10 cellular contexts compared by ENCODE assay signal in genomic region chr15:64009241-64009640, GRCh38. TPM values are rescaled to one million over a fixed set of nuclear protein-coding genes. Genes with fewer than 3 reads are reported as not detected.
DNase-seq lines count a peak whose midpoint lies in the region; ATAC-seq, FAIRE-seq and TF ChIP-seq lines count a peak whose summit lies in the region.
"Had no signal": no experiment of that assay in that cellular context is flagged by ENCODE, and none has a peak within 500 bp of the region (broad histone marks: within the 10 kb centered on the region; RNA-seq: fewer than 3 reads in every experiment).

No MANE protein-coding gene starts in this region.

- H4K20me1 ChIP-seq in keratinocyte (ENCODE audit: control insufficient read depth, extremely low read depth, insufficient read depth, low read length), result no peaks in the 10 kb centered on the region

- FAIRE-seq in keratinocyte (lab: Jason Lieb, UNC), result no peak

- in situ Hi-C loops in transverse colon (cut with MboI; ENCODE audit: low pct_ligation_motif_present in 1 of 4, low pct_unique_long_range_greater_than_20kb in 1 of 4, low sequenced_read_pairs in 3 of 4), result no loop called here

- intact Hi-C loops in MCF 10A (cut with micrococcal nuclease), result no loop called here
- intact Hi-C loops in breast epithelium (cut with DNase I; ENCODE audit: low total_unique reads), result no loop called here
- intact Hi-C loops in transverse colon (cut with DNase I; ENCODE audit: low total_unique reads), result no loop called here

- peak overlapping the region; percentile 71 for H3K4me2 ChIP-seq in keratinocyte (ENCODE audit: control insufficient read depth, extremely low read depth, insufficient read depth, low read depth, low read length)

- H3K27ac Mint-ChIP-seq in MCF 10A (ENCODE audit: low read depth, unreplicated experiment), result peak overlapping the region; percentile 84
- peak overlapping the region; percentile 35 for H3K27ac Mint-ChIP-seq in activated naive CD8-positive, alpha-beta T cell treated with anti-CD3 and anti-CD28 coated beads for 36 hours
- H3K27ac Mint-ChIP-seq: nephron had no signal

- TF ChIP-seq EP300 in transverse colon (IDR thresholded peaks at IDR 0.05; ENCODE audit: low read depth), result no peak

- no peaks in the 10 kb centered on the region for H3K36me3 ChIP-seq in breast epithelium
- H3K36me3 ChIP-seq in keratinocyte (ENCODE audit: control insufficient read depth in 2 of 2, extremely low read depth in 1 of 2, insufficient read depth in 2 of 2, low read length in 2 of 2), result no peaks in the 10 kb centered on the region
- no peaks in the 10 kb centered on the region for H3K36me3 ChIP-seq in transverse colon

- DNase-seq in MCF 10A (ENCODE audit: unreplicated experiment) (peak; percentile 79), breast epithelium (ENCODE audit: low spot score in 2 of 2) (no peak), keratinocyte (ENCODE audit: low read depth, low spot score) (no peak), transverse colon (peak; percentile 50), cerebellar cortex (ENCODE audit: low spot score) (no peak)
- DNase-seq in activated naive CD8-positive, alpha-beta T cell treated with anti-CD3 and anti-CD28 coated beads for 36 hours, result no peak
- DNase-seq: NCI-H1930 had no signal

- CTCF ChIA-PET in MCF 10A (lab: Yijun Ruan, JAX), result interaction anchor here (1.0 to 3.7 kb wide), 2 partner anchors 37 to 63 kb away, joined by 6 to 41 read pairs; partner anchors contain the start of gene DAPK2

- no peaks in the 10 kb centered on the region for H3K9me3 Mint-ChIP-seq in MCF 10A (ENCODE audit: unreplicated experiment)
- H3K9me3 Mint-ChIP-seq in activated naive CD8-positive, alpha-beta T cell treated with anti-CD3 and anti-CD28 coated beads for 36 hours, result no peaks in the 10 kb centered on the region
- H3K9me3 Mint-ChIP-seq: nephron had no signal

- H3K4me3 Mint-ChIP-seq in MCF 10A (ENCODE audit: unreplicated experiment), result peak overlapping the region; percentile 35
- no peak overlapping the region for H3K4me3 Mint-ChIP-seq in activated naive CD8-positive, alpha-beta T cell treated with anti-CD3 and anti-CD28 coated beads for 36 hours
- H3K4me3 Mint-ChIP-seq: nephron had no signal

- H3K4me1 Mint-ChIP-seq in MCF 10A (ENCODE audit: insufficient read depth, unreplicated experiment), result peaks cover 72% of the 10 kb centered on the region
- peaks cover 28% of the 10 kb centered on the region for H3K4me1 Mint-ChIP-seq in activated naive CD8-positive, alpha-beta T cell treated with anti-CD3 and anti-CD28 coated beads for 36 hours

- no TSS peak for BruUV-seq in MCF 10A (replicated peaks; lab: Mats Ljungman, UMichigan)

- dilution Hi-C loops in keratinocyte (cut with MboI; ENCODE audit: extremely low pct_ligation_motif_present, low sequenced_read_pairs), result no loop called here

- no peaks in the 10 kb centered on the region for H3K27me3 ChIP-seq in breast epithelium
- no peaks in the 10 kb centered on the region for H3K27me3 ChIP-seq in keratinocyte (ENCODE audit: control insufficient read depth, extremely low read depth, insufficient read depth, low read length)
- H3K27me3 ChIP-seq in transverse colon, result no peaks in the 10 kb centered on the region

- peaks cover 3 to 22% of the 10 kb centered on the region in 2 donors for H3K4me1 ChIP-seq in breast epithelium
- H3K4me1 ChIP-seq in keratinocyte (ENCODE audit: control insufficient read depth, extremely low read depth, insufficient read depth, low read length), result peaks cover 71% of the 10 kb centered on the region
- peaks cover 18 to 83% (median 59%) of the 10 kb centered on the region in 4 donors for H3K4me1 ChIP-seq in transverse colon

- TF ChIP-seq CTCF in MCF 10A (IDR thresholded peaks at IDR 0.05; ENCODE audit: unreplicated experiment) (no peak), breast epithelium (IDR thresholded peaks at IDR 0.05) (no peak), keratinocyte (optimal IDR thresholded peaks at IDR 0.05 in 1 of 3, IDR thresholded peaks at IDR 0.05 in 1 of 3, conservative IDR thresholded peaks at IDR 0.05 in 1 of 3; ENCODE audit: extremely low read depth in 1 of 3, insufficient read depth in 2 of 3, low read length in 3 of 3) (no peak), transverse colon (IDR thresholded peaks at IDR 0.05) (no peak)

- peak overlapping the region; percentile 57 for H3K9ac ChIP-seq in keratinocyte (ENCODE audit: control insufficient read depth, extremely low read depth, insufficient read depth, low read length)

- peaks cover 5% of the 10 kb centered on the region for H3K9me1 ChIP-seq in keratinocyte (ENCODE audit: control insufficient read depth, extremely low read depth, insufficient read depth, low read length)

- H3K79me2 ChIP-seq in keratinocyte (ENCODE audit: control insufficient read depth, insufficient read depth, low read length), result no peaks in the 10 kb centered on the region

- H3K4me3 ChIP-seq in breast epithelium (no peak overlapping the region), keratinocyte (ENCODE audit: control insufficient read depth in 2 of 3, extremely low read depth in 1 of 3, insufficient read depth in 2 of 3, low read depth in 1 of 3, low read length in 3 of 3) (peak overlapping the region in 2 of 3 experiments; percentile 20 to 29), transverse colon (no peak overlapping the region)

- POLR2A ChIA-PET in MCF 10A (lab: Yijun Ruan, JAX), result interaction anchor here (0.7 to 3.5 kb wide), 19 partner anchors 9 to 397 kb away, joined by 3 to 28 read pairs (median 4); partner anchors contain the start of genes CIAO2A, DAPK2 and SNX1

- ATAC-seq in HG03196 (IDR thresholded peaks at IDR 0.05; ENCODE audit: unreplicated experiment) (no peak), GM19397 (IDR thresholded peaks at IDR 0.05; ENCODE audit: unreplicated experiment) (no peak)

- no peaks in the 10 kb centered on the region for H3K27me3 Mint-ChIP-seq in MCF 10A (ENCODE audit: insufficient read depth, unreplicated experiment)
- no peaks in the 10 kb centered on the region for H3K27me3 Mint-ChIP-seq in activated naive CD8-positive, alpha-beta T cell treated with anti-CD3 and anti-CD28 coated beads for 36 hours

- no peak for TF ChIP-seq POLR2A in breast epithelium (IDR thresholded peaks at IDR 0.05)
- TF ChIP-seq POLR2A in transverse colon (IDR thresholded peaks at IDR 0.05), result peak; percentile 37

- H2AFZ ChIP-seq in keratinocyte (ENCODE audit: control insufficient read depth, low read length), result no peak overlapping the region

- WGBS in transverse colon (ENCODE audit: low coverage in 1 of 2), 2 donors, result 43 to 48% methylated on average over 1 to 2 of the region's 2 CpGs

- no peaks in the 10 kb centered on the region for H3K9me3 ChIP-seq in breast epithelium
- no peaks in the 10 kb centered on the region for H3K9me3 ChIP-seq in keratinocyte (ENCODE audit: control insufficient read depth, low read depth, low read length)
- no peaks in the 10 kb centered on the region for H3K9me3 ChIP-seq in transverse colon

- peaks cover 5% of the 10 kb centered on the region for H3K36me3 Mint-ChIP-seq in MCF 10A (ENCODE audit: insufficient read depth, unreplicated experiment)
- H3K36me3 Mint-ChIP-seq in activated naive CD8-positive, alpha-beta T cell treated with anti-CD3 and anti-CD28 coated beads for 36 hours, result no peaks in the 10 kb centered on the region

- H3K27ac ChIP-seq in breast epithelium, result peak overlapping the region in 1 of 2 donors; percentile 40
- peak overlapping the region; percentile 79 for H3K27ac ChIP-seq in keratinocyte (ENCODE audit: control insufficient read depth, insufficient read depth, low read length)
- H3K27ac ChIP-seq in transverse colon, result peak overlapping the region; percentile 67 to 79 (median 74)

RNA-seq across cellular contexts. Expression of gene DAPK2, which starts 37.0 kb away (rescaled TPM):
- total RNA-seq in MCF 10A (2022) (4.6 and 6.8 TPM in 2 replicates), breast epithelium (10 to 100 TPM; 23.6 to 37.3 (median 29.6) TPM), transverse colon (100 to 1,000 TPM in 3 of 4 donors, 10 to 100 TPM in 1; 45.1 to 244 (median 107) TPM)
- under 1 TPM; 0.29 to 0.60 TPM for total RNA-seq in activated naive CD8-positive, alpha-beta T cell treated with anti-CD3 and anti-CD28 coated beads for 36 hours
- polyA plus RNA-seq in keratinocyte, result 0.83 to 1.7 TPM (median 1.4 TPM) in 3 replicates
- polyA plus RNA-seq in keratinocyte (2011; ENCODE audit: low read depth), result 5.5 TPM
- 1.2 and 1.6 TPM in 2 replicates for polyA plus RNA-seq in keratinocyte (2011; cell fraction: cytosol; rRNA removed)
- 3.3 and 4.8 TPM in 2 replicates for polyA plus RNA-seq in keratinocyte (2011; cell fraction: nucleus; rRNA removed)
- 0.85 and 6.7 TPM in 2 replicates for polyA plus RNA-seq in keratinocyte (2012; ENCODE audit: low replicate concordance)
- polyA minus RNA-seq in keratinocyte, result 0.56 to 1.6 TPM (median 1.3 TPM) in 3 replicates
- not detected for polyA minus RNA-seq in keratinocyte (2011; cell fraction: cytosol; rRNA and poly(A)+ RNA removed)
- polyA minus RNA-seq in keratinocyte (2011; cell fraction: nucleus; rRNA and poly(A)+ RNA removed), result 3.4 and 4.4 TPM in 2 replicates

Comparison
In these comparisons a context has a peak if more than half of its experiments do, and no peak if none do; other contexts are left out.
1. DNase-seq: peak in MCF 10A (single experiment) and transverse colon (single experiment); none in breast epithelium (0 of 2), activated naive CD8-positive, alpha-beta T cell treated with anti-CD3 and anti-CD28 coated beads for 36 hours (single experiment), keratinocyte (single experiment) and cerebellar cortex (single experiment).
2. H3K4me3 ChIP-seq: peak in keratinocyte (2 of 3); none in breast epithelium (0 of 3) and transverse colon (0 of 4).